In genomic region chr2:631741-632140, GRCh38 we compare ENCODE assay signal across 39 cellular contexts.
"Had no signal": no experiment of that assay in that cellular context is flagged by ENCODE, and none has a peak within 500 bp of the region (broad histone marks: within the 10 kb centered on the region; RNA-seq: fewer than 3 reads in every experiment).

No MANE protein-coding gene starts in this region.

- H3K4me1 Mint-ChIP-seq: activated CD4-positive, alpha-beta memory T cell treated with anti-CD3 and anti-CD28 coated beads, Interleukin-2, amount 10 ng/mL, durations not matched to agents 7 days and 5 days; activated CD4-positive, alpha-beta T cell treated with anti-CD3 and anti-CD28 coated beads for 36 hours; activated CD4-positive, alpha-beta T cell treated with anti-CD3 and anti-CD28 coated beads, Interleukin-2, amount 10 ng/mL, durations not matched to agents 7 days and 5 days; activated CD8-positive, alpha-beta memory T cell treated with anti-CD3 and anti-CD28 coated beads, Interleukin-2, amount 10 ng/mL, durations not matched to agents 7 days and 5 days; activated naive CD4-positive, alpha-beta T cell treated with anti-CD3 and anti-CD28 coated beads, Interleukin-2, amount 10 ng/mL, durations not matched to agents 7 days and 5 days; activated naive CD4-positive, alpha-beta T cell treated with anti-CD3 and anti-CD28 coated beads, Interleukin-2, amount 50 U/mL, for 24 hours; activated naive CD8-positive, alpha-beta T cell treated with anti-CD3 and anti-CD28 coated beads, Interleukin-2, amount 10 ng/mL, durations not matched to agents 7 days and 5 days; central memory CD8-positive, alpha-beta T cell had no signal

- H3K27me3 Mint-ChIP-seq: activated CD4-positive, alpha-beta T cell treated with anti-CD3 and anti-CD28 coated beads for 36 hours had no signal

- H3K27ac Mint-ChIP-seq: activated CD4-positive, alpha-beta memory T cell treated with anti-CD3 and anti-CD28 coated beads, Interleukin-2, amount 10 ng/mL, durations not matched to agents 7 days and 5 days; activated CD4-positive, alpha-beta T cell treated with anti-CD3 and anti-CD28 coated beads for 36 hours; activated CD4-positive, alpha-beta T cell treated with anti-CD3 and anti-CD28 coated beads, Interleukin-2, amount 10 ng/mL, durations not matched to agents 7 days and 5 days; activated CD8-positive, alpha-beta memory T cell treated with anti-CD3 and anti-CD28 coated beads, Interleukin-2, amount 10 ng/mL, durations not matched to agents 7 days and 5 days; activated CD8-positive, alpha-beta T cell treated with anti-CD3 and anti-CD28 coated beads, Interleukin-2, amount 10 ng/mL, durations not matched to agents 7 days and 5 days; activated naive CD4-positive, alpha-beta T cell treated with anti-CD3 and anti-CD28 coated beads, Interleukin-2, amount 10 ng/mL, durations not matched to agents 7 days and 5 days; activated naive CD4-positive, alpha-beta T cell treated with anti-CD3 and anti-CD28 coated beads, Interleukin-2, amount 50 U/mL, for 24 hours; activated naive CD8-positive, alpha-beta T cell; activated naive CD8-positive, alpha-beta T cell treated with anti-CD3 and anti-CD28 coated beads, Interleukin-2, amount 10 ng/mL, durations not matched to agents 7 days and 5 days; activated naive CD8-positive, alpha-beta T cell treated with anti-CD3 and anti-CD28 coated beads, Interleukin-2, amount 50 U/mL, for 24 hours; activated T-cell treated with anti-CD3 and anti-CD28 coated beads, Interleukin-2, amount 50 U/mL, for 24 hours; activated T-helper 2 cell treated with anti-CD3 and anti-CD28 coated beads, Interferon-gamma antibody, Interleukin-2, Interleukin-4, amounts not matched to agents 10 μg/mL and 5 μg/mL and 100 μg/mL, durations not matched to agents 14 hours and 24 hours and 36 hours; brain; T-helper 1 cell treated with Interleukin-12 subunit alpha and Interleukin-12 subunit beta and Interleukin-4 antibody, amounts not matched to agents 30 μg/mL and 1 μg/mL, for 36 hours; T-helper 2 cell treated with Interferon-gamma antibody and Interleukin-4, amounts not matched to agents 5 μg/mL and 100 μg/mL, for 36 hours; WTC11 had no signal

- H3K4me3 Mint-ChIP-seq: activated CD4-positive, alpha-beta memory T cell treated with anti-CD3 and anti-CD28 coated beads, Interleukin-2, amount 10 ng/mL, durations not matched to agents 7 days and 5 days; activated CD4-positive, alpha-beta T cell treated with anti-CD3 and anti-CD28 coated beads for 36 hours; activated CD4-positive, alpha-beta T cell treated with anti-CD3 and anti-CD28 coated beads, Interleukin-2, amount 10 ng/mL, durations not matched to agents 7 days and 5 days; activated CD8-positive, alpha-beta memory T cell treated with anti-CD3 and anti-CD28 coated beads, Interleukin-2, amount 10 ng/mL, durations not matched to agents 7 days and 5 days; activated CD8-positive, alpha-beta T cell treated with anti-CD3 and anti-CD28 coated beads, Interleukin-2, amount 10 ng/mL, durations not matched to agents 7 days and 5 days; activated naive CD4-positive, alpha-beta T cell treated with anti-CD3 and anti-CD28 coated beads, Interleukin-2, amount 10 ng/mL, durations not matched to agents 7 days and 5 days; activated naive CD4-positive, alpha-beta T cell treated with anti-CD3 and anti-CD28 coated beads, Interleukin-2, amount 50 U/mL, for 24 hours; activated naive CD8-positive, alpha-beta T cell; activated naive CD8-positive, alpha-beta T cell treated with anti-CD3 and anti-CD28 coated beads, Interleukin-2, amount 10 ng/mL, durations not matched to agents 7 days and 5 days; activated naive CD8-positive, alpha-beta T cell treated with anti-CD3 and anti-CD28 coated beads, Interleukin-2, amount 50 U/mL, for 24 hours; activated T-cell treated with anti-CD3 and anti-CD28 coated beads, Interleukin-2, amount 50 U/mL, for 24 hours; brain; central memory CD8-positive, alpha-beta T cell; T-helper 1 cell treated with Interleukin-12 subunit alpha and Interleukin-12 subunit beta and Interleukin-4 antibody, amounts not matched to agents 30 μg/mL and 1 μg/mL, for 36 hours; T-helper 2 cell treated with Interferon-gamma antibody and Interleukin-4, amounts not matched to agents 5 μg/mL and 100 μg/mL, for 36 hours; WTC11 had no signal

- H3K9me3 ChIP-seq: ascending aorta had no signal

- ATAC-seq: activated CD4-positive, alpha-beta T cell treated with anti-CD3 and anti-CD28 coated beads for 36 hours; activated CD4-positive, CD25-positive, alpha-beta regulatory T cell treated with anti-CD3 and anti-CD28 coated beads, Interleukin-2, amount 50 U/mL, for 24 hours; activated CD8-positive, alpha-beta memory T cell treated with anti-CD3 and anti-CD28 coated beads, Interleukin-2, amount 10 ng/mL, durations not matched to agents 7 days and 5 days; activated CD8-positive, alpha-beta T cell treated with anti-CD3 and anti-CD28 coated beads, Interleukin-2, amount 10 ng/mL, durations not matched to agents 7 days and 5 days; activated naive CD8-positive, alpha-beta T cell treated with anti-CD3 and anti-CD28 coated beads, Interleukin-2, amount 50 U/mL, for 24 hours; WTC11 had no signal

- H3K9me3 Mint-ChIP-seq: activated CD4-positive, alpha-beta memory T cell treated with anti-CD3 and anti-CD28 coated beads, Interleukin-2, amount 10 ng/mL, durations not matched to agents 7 days and 5 days; activated CD4-positive, alpha-beta T cell treated with anti-CD3 and anti-CD28 coated beads, Interleukin-2, amount 10 ng/mL, durations not matched to agents 7 days and 5 days; activated naive CD4-positive, alpha-beta T cell treated with anti-CD3 and anti-CD28 coated beads, Interleukin-2, amount 10 ng/mL, durations not matched to agents 7 days and 5 days; activated naive CD4-positive, alpha-beta T cell treated with anti-CD3 and anti-CD28 coated beads, Interleukin-2, amount 50 U/mL, for 24 hours; activated naive CD8-positive, alpha-beta T cell treated with anti-CD3 and anti-CD28 coated beads, Interleukin-2, amount 10 ng/mL, durations not matched to agents 7 days and 5 days; activated naive CD8-positive, alpha-beta T cell treated with anti-CD3 and anti-CD28 coated beads, Interleukin-2, amount 50 U/mL, for 24 hours; activated T-cell treated with anti-CD3 and anti-CD28 coated beads, Interleukin-2, amount 50 U/mL, for 24 hours; central memory CD8-positive, alpha-beta T cell had no signal

- DNase-seq: activated CD4-positive, alpha-beta memory T cell treated with anti-CD3 and anti-CD28 coated beads, Interleukin-2, amount 10 ng/mL, durations not matched to agents 7 days and 5 days; activated CD4-positive, alpha-beta T cell treated with anti-CD3 and anti-CD28 coated beads for 1 hour; activated CD4-positive, alpha-beta T cell treated with anti-CD3 and anti-CD28 coated beads for 36 hours; activated CD4-positive, alpha-beta T cell treated with anti-CD3 and anti-CD28 coated beads for 48 hours; activated CD4-positive, alpha-beta T cell treated with anti-CD3 and anti-CD28 coated beads, Interleukin-2, amount 10 ng/mL, durations not matched to agents 7 days and 5 days; activated CD4-positive, alpha-beta T cell treated with anti-CD3 and anti-CD28 coated beads, Interleukin-2, amount 50 U/mL, for 48 hours; activated CD4-positive, CD25-positive, alpha-beta regulatory T cell; activated CD8-positive, alpha-beta memory T cell treated with anti-CD3 and anti-CD28 coated beads for 24 hours; activated CD8-positive, alpha-beta memory T cell treated with anti-CD3 and anti-CD28 coated beads, Interleukin-2, amount 10 ng/mL, durations not matched to agents 7 days and 5 days; activated CD8-positive, alpha-beta memory T cell treated with anti-CD3 and anti-CD28 coated beads, Interleukin-2, amount 50 U/mL, for 48 hours; activated CD8-positive, alpha-beta T cell treated with anti-CD3 and anti-CD28 coated beads, Interleukin-2, amount 10 ng/mL, durations not matched to agents 7 days and 5 days; activated effector memory CD4-positive, alpha-beta T cell treated with Interleukin-2 at 50 U/mL for 16 hours; activated gamma-delta T cell; activated naive CD4-positive, alpha-beta T cell treated with anti-CD3 and anti-CD28 coated beads, Interleukin-2, amount 10 ng/mL, durations not matched to agents 7 days and 5 days; activated naive CD4-positive, alpha-beta T cell treated with Interleukin-2 at 50 U/mL for 16 hours; activated naive CD8-positive, alpha-beta T cell treated with anti-CD3 and anti-CD28 coated beads, Interleukin-2, amount 10 ng/mL, durations not matched to agents 7 days and 5 days; activated naive CD8-positive, alpha-beta T cell treated with anti-CD3 and anti-CD28 coated beads, Interleukin-2, amount 50 U/mL, for 24 hours; activated T-cell treated with anti-CD3 and anti-CD28 coated beads, Interleukin-2, amount 50 U/mL, for 24 hours; activated T-cell treated with anti-CD3 and anti-CD28 coated beads, Interleukin-2, amount 50 U/mL, for 48 hours; amygdala; anterior cingulate cortex; caudate nucleus; cerebellar nuclear complex; T-helper 1 cell; T-helper 2 cell; T-helper 9 cell; WERI-Rb-1 had no signal

- H3K36me3 Mint-ChIP-seq: activated CD8-positive, alpha-beta memory T cell treated with anti-CD3 and anti-CD28 coated beads, Interleukin-2, amount 10 ng/mL, durations not matched to agents 7 days and 5 days; activated naive CD4-positive, alpha-beta T cell treated with anti-CD3 and anti-CD28 coated beads, Interleukin-2, amount 10 ng/mL, durations not matched to agents 7 days and 5 days; activated naive CD4-positive, alpha-beta T cell treated with anti-CD3 and anti-CD28 coated beads, Interleukin-2, amount 50 U/mL, for 24 hours; activated naive CD8-positive, alpha-beta T cell; activated naive CD8-positive, alpha-beta T cell treated with anti-CD3 and anti-CD28 coated beads, Interleukin-2, amount 10 ng/mL, durations not matched to agents 7 days and 5 days; brain; WTC11 had no signal

- H3K27me3 ChIP-seq: ascending aorta had no signal

- H3K27ac ChIP-seq: ascending aorta, cardiac muscle cell, WERI-Rb-1 had no signal

- H3K36me3 ChIP-seq: ascending aorta, cardiac muscle cell, WERI-Rb-1 had no signal

- H3K4me3 ChIP-seq: ascending aorta, cardiac muscle cell had no signal

- FAIRE-seq: bronchial epithelial cell had no signal
